Comparison of ENCODE assay signal across 39 cellular contexts in the genomic region with DNA sequence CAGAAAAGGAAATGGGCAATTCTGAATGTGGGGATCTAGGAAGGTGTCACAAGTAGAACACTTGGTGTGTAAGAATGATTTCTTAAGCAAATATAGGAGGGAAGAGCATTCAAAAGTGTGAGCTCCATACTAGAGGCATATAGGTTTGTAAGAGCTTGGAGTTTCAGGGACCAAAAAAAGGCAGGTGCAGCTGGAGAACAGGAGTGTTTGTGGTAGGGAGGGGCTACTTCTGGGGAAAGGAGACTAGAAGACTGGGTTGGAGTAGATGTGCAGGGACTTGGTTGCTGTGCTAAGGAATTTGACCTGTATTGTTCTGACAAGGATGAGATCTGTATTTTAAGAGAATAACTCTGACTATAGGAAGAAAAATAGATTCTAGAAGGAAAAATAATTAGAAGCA. TPM values are rescaled to one million over a fixed set of nuclear protein-coding genes. Genes with fewer than 3 reads are reported as not detected.
"Had no signal": no experiment of that assay in that cellular context is flagged by ENCODE, and none has a peak within 500 bp of the region (broad histone marks: within the 10 kb centered on the region; RNA-seq: fewer than 3 reads in every experiment).

No MANE protein-coding gene starts in this region.

- H3K27ac ChIP-seq: adrenal gland, ascending aorta, body of pancreas, brain microvascular endothelial cell, breast epithelium, cardiac muscle cell had no signal

- ATAC-seq: activated naive CD4-positive, alpha-beta T cell treated with anti-CD3 and anti-CD28 coated beads, Interleukin-2, amount 50 U/mL, for 72 hours; activated naive CD8-positive, alpha-beta T cell treated with anti-CD3 and anti-CD28 coated beads, Interleukin-2, amount 50 U/mL, for 24 hours; activated T-cell treated with anti-CD3 and anti-CD28 coated beads, Interleukin-2, amount 50 U/mL, for 4 hours; activated T-cell treated with anti-CD3 and anti-CD28 coated beads, Interleukin-2, amount 50 U/mL, for 72 hours; activated T-helper 17 cell treated with anti-CD3 and anti-CD28 coated beads, Interleukin-2, amount 50 U/mL, for 72 hours; body of pancreas had no signal

- H3K4me3 ChIP-seq: adrenal gland, ascending aorta, body of pancreas, breast epithelium, cardiac muscle cell had no signal

- H3K4me1 Mint-ChIP-seq: activated naive CD4-positive, alpha-beta T cell treated with anti-CD3 and anti-CD28 coated beads, Interleukin-2, amount 10 ng/mL, durations not matched to agents 7 days and 5 days; activated naive CD4-positive, alpha-beta T cell treated with anti-CD3 and anti-CD28 coated beads, Interleukin-2, amount 50 U/mL, for 24 hours; activated naive CD8-positive, alpha-beta T cell treated with anti-CD3 and anti-CD28 coated beads, Interleukin-2, amount 10 ng/mL, durations not matched to agents 7 days and 5 days; activated T-helper 17 cell treated with anti-CD3 and anti-CD28 coated beads, Interleukin-2, amount 50 U/mL, for 72 hours; central memory CD8-positive, alpha-beta T cell had no signal

- FAIRE-seq: astrocyte, bronchial epithelial cell, colon had no signal

- H3K4me3 Mint-ChIP-seq: activated naive CD4-positive, alpha-beta T cell treated with anti-CD3 and anti-CD28 coated beads for 36 hours; activated naive CD4-positive, alpha-beta T cell treated with anti-CD3 and anti-CD28 coated beads, Interleukin-2, amount 10 ng/mL, durations not matched to agents 7 days and 5 days; activated naive CD4-positive, alpha-beta T cell treated with anti-CD3 and anti-CD28 coated beads, Interleukin-2, amount 50 U/mL, for 24 hours; activated naive CD8-positive, alpha-beta T cell; activated naive CD8-positive, alpha-beta T cell treated with anti-CD3 and anti-CD28 coated beads for 36 hours; activated naive CD8-positive, alpha-beta T cell treated with anti-CD3 and anti-CD28 coated beads, Interleukin-2, amount 10 ng/mL, durations not matched to agents 7 days and 5 days; activated naive CD8-positive, alpha-beta T cell treated with anti-CD3 and anti-CD28 coated beads, Interleukin-2, amount 50 U/mL, for 24 hours; activated T-cell treated with anti-CD3 and anti-CD28 coated beads, Interleukin-2, amount 50 U/mL, for 4 hours; activated T-cell treated with anti-CD3 and anti-CD28 coated beads, Interleukin-2, amount 50 U/mL, for 72 hours; activated T-helper 1 cell treated with anti-CD3 and anti-CD28 coated beads, Interleukin-12 subunit alpha, Interleukin-12 subunit beta, Interleukin-2, Interleukin-4 antibody, amounts not matched to agents 30 ng/mL and 10 ng/mL and 1 ng/mL, durations not matched to agents 14 hours and 24 hours and 36 hours; activated T-helper 17 cell treated with anti-CD3 and anti-CD28 coated beads, Interleukin-2, amount 50 U/mL, for 72 hours; brain; central memory CD8-positive, alpha-beta T cell had no signal

- H3K36me3 Mint-ChIP-seq: activated naive CD4-positive, alpha-beta T cell treated with anti-CD3 and anti-CD28 coated beads, Interleukin-2, amount 10 ng/mL, durations not matched to agents 7 days and 5 days; activated naive CD4-positive, alpha-beta T cell treated with anti-CD3 and anti-CD28 coated beads, Interleukin-2, amount 50 U/mL, for 24 hours; activated naive CD4-positive, alpha-beta T cell treated with anti-CD3 and anti-CD28 coated beads, Interleukin-2, amount 50 U/mL, for 72 hours; activated naive CD8-positive, alpha-beta T cell; activated naive CD8-positive, alpha-beta T cell treated with anti-CD3 and anti-CD28 coated beads for 36 hours; activated naive CD8-positive, alpha-beta T cell treated with anti-CD3 and anti-CD28 coated beads, Interleukin-2, amount 10 ng/mL, durations not matched to agents 7 days and 5 days; brain had no signal

- H3K9me3 ChIP-seq: adrenal gland, ascending aorta, body of pancreas, breast epithelium had no signal

- H3K27ac Mint-ChIP-seq: activated naive CD4-positive, alpha-beta T cell treated with anti-CD3 and anti-CD28 coated beads for 36 hours; activated naive CD4-positive, alpha-beta T cell treated with anti-CD3 and anti-CD28 coated beads, Interleukin-2, amount 10 ng/mL, durations not matched to agents 7 days and 5 days; activated naive CD4-positive, alpha-beta T cell treated with anti-CD3 and anti-CD28 coated beads, Interleukin-2, amount 50 U/mL, for 24 hours; activated naive CD8-positive, alpha-beta T cell; activated naive CD8-positive, alpha-beta T cell treated with anti-CD3 and anti-CD28 coated beads for 36 hours; activated naive CD8-positive, alpha-beta T cell treated with anti-CD3 and anti-CD28 coated beads, Interleukin-2, amount 10 ng/mL, durations not matched to agents 7 days and 5 days; activated naive CD8-positive, alpha-beta T cell treated with anti-CD3 and anti-CD28 coated beads, Interleukin-2, amount 50 U/mL, for 24 hours; activated T-cell treated with anti-CD3 and anti-CD28 coated beads, Interleukin-2, amount 50 U/mL, for 72 hours; activated T-helper 1 cell treated with anti-CD3 and anti-CD28 coated beads, Interleukin-12 subunit alpha, Interleukin-12 subunit beta, Interleukin-2, Interleukin-4 antibody, amounts not matched to agents 30 ng/mL and 10 ng/mL and 1 ng/mL, durations not matched to agents 14 hours and 24 hours and 36 hours; activated T-helper 17 cell treated with anti-CD3 and anti-CD28 coated beads, Interleukin-2, amount 50 U/mL, for 72 hours; activated T-helper 2 cell treated with anti-CD3 and anti-CD28 coated beads, Interferon-gamma antibody, Interleukin-2, Interleukin-4, amounts not matched to agents 10 μg/mL and 5 μg/mL and 100 μg/mL, durations not matched to agents 14 hours and 24 hours and 36 hours; brain had no signal

- H3K27me3 Mint-ChIP-seq: activated naive CD4-positive, alpha-beta T cell treated with anti-CD3 and anti-CD28 coated beads, Interleukin-2, amount 10 ng/mL, durations not matched to agents 7 days and 5 days; activated naive CD4-positive, alpha-beta T cell treated with anti-CD3 and anti-CD28 coated beads, Interleukin-2, amount 50 U/mL, for 24 hours; activated naive CD8-positive, alpha-beta T cell; activated naive CD8-positive, alpha-beta T cell treated with anti-CD3 and anti-CD28 coated beads, Interleukin-2, amount 50 U/mL, for 24 hours; brain had no signal

- H3K36me3 ChIP-seq: adrenal gland, ascending aorta, brain microvascular endothelial cell, breast epithelium, cardiac muscle cell had no signal

- H3K4me1 ChIP-seq: body of pancreas, breast epithelium had no signal

- DNase-seq: activated effector memory CD4-positive, alpha-beta T cell treated with anti-CD3 and anti-CD28 coated beads, Interleukin-2, amount 50 U/mL, for 16 hours; activated effector memory CD4-positive, alpha-beta T cell treated with Interleukin-2 at 50 U/mL for 16 hours; activated gamma-delta T cell; activated gamma-delta T cell treated with Interleukin-2 at 50 U/mL for 16 hours; activated naive CD4-positive, alpha-beta T cell; activated naive CD4-positive, alpha-beta T cell treated with anti-CD3 and anti-CD28 coated beads for 36 hours; activated naive CD4-positive, alpha-beta T cell treated with anti-CD3 and anti-CD28 coated beads, Interleukin-2, amount 10 ng/mL, durations not matched to agents 7 days and 5 days; activated naive CD4-positive, alpha-beta T cell treated with anti-CD3 and anti-CD28 coated beads, Interleukin-2, amount 50 U/mL, for 16 hours; activated naive CD4-positive, alpha-beta T cell treated with Interleukin-2 at 50 U/mL for 16 hours; activated naive CD8-positive, alpha-beta T cell treated with anti-CD3 and anti-CD28 coated beads for 36 hours; activated naive CD8-positive, alpha-beta T cell treated with anti-CD3 and anti-CD28 coated beads, Interleukin-2, amount 10 ng/mL, durations not matched to agents 7 days and 5 days; activated naive CD8-positive, alpha-beta T cell treated with anti-CD3 and anti-CD28 coated beads, Interleukin-2, amount 50 U/mL, for 24 hours; activated T-cell treated with anti-CD3 and anti-CD28 coated beads, Interleukin-2, amount 50 U/mL, for 4 hours; activated T-cell treated with anti-CD3 and anti-CD28 coated beads, Interleukin-2, amount 50 U/mL, for 48 hours; activated T-cell treated with anti-CD3 and anti-CD28 coated beads, Interleukin-2, amount 50 U/mL, for 72 hours; adrenal gland; amniotic stem cell; amygdala; anterior cingulate cortex; aorta; body of pancreas; brain microvascular endothelial cell; caudate nucleus; central memory CD4-positive, alpha-beta T cell; cerebellar nuclear complex had no signal

- H3K27me3 ChIP-seq: adrenal gland, ascending aorta, body of pancreas, brain microvascular endothelial cell, breast epithelium, cardiac muscle cell had no signal

- H3K9me3 Mint-ChIP-seq: activated naive CD4-positive, alpha-beta T cell treated with anti-CD3 and anti-CD28 coated beads for 36 hours; activated naive CD4-positive, alpha-beta T cell treated with anti-CD3 and anti-CD28 coated beads, Interleukin-2, amount 10 ng/mL, durations not matched to agents 7 days and 5 days; activated naive CD4-positive, alpha-beta T cell treated with anti-CD3 and anti-CD28 coated beads, Interleukin-2, amount 50 U/mL, for 24 hours; activated naive CD4-positive, alpha-beta T cell treated with anti-CD3 and anti-CD28 coated beads, Interleukin-2, amount 50 U/mL, for 72 hours; activated naive CD8-positive, alpha-beta T cell treated with anti-CD3 and anti-CD28 coated beads for 36 hours; activated naive CD8-positive, alpha-beta T cell treated with anti-CD3 and anti-CD28 coated beads, Interleukin-2, amount 10 ng/mL, durations not matched to agents 7 days and 5 days; activated naive CD8-positive, alpha-beta T cell treated with anti-CD3 and anti-CD28 coated beads, Interleukin-2, amount 50 U/mL, for 24 hours; activated T-cell treated with anti-CD3 and anti-CD28 coated beads, Interleukin-2, amount 50 U/mL, for 4 hours; activated T-cell treated with anti-CD3 and anti-CD28 coated beads, Interleukin-2, amount 50 U/mL, for 72 hours; activated T-helper 1 cell treated with anti-CD3 and anti-CD28 coated beads, Interleukin-12 subunit alpha, Interleukin-12 subunit beta, Interleukin-2, Interleukin-4 antibody, amounts not matched to agents 30 ng/mL and 10 ng/mL and 1 ng/mL, durations not matched to agents 14 hours and 24 hours and 36 hours; activated T-helper 17 cell treated with anti-CD3 and anti-CD28 coated beads, Interleukin-2, amount 50 U/mL, for 72 hours; activated T-helper 2 cell treated with anti-CD3 and anti-CD28 coated beads, Interferon-gamma antibody, Interleukin-2, Interleukin-4, amounts not matched to agents 10 μg/mL and 5 μg/mL and 100 μg/mL, durations not matched to agents 14 hours and 24 hours and 36 hours; central memory CD8-positive, alpha-beta T cell had no signal

RNA-seq across cellular contexts. Expression of a gene that starts 46.4 kb away (rescaled TPM):
- total RNA-seq: activated naive CD4-positive, alpha-beta T cell treated with anti-CD3 and anti-CD28 coated beads for 36 hours; activated naive CD4-positive, alpha-beta T cell treated with anti-CD3 and anti-CD28 coated beads, Interleukin-2, amount 50 U/mL, for 72 hours; activated naive CD8-positive, alpha-beta T cell treated with anti-CD3 and anti-CD28 coated beads for 36 hours; activated naive CD8-positive, alpha-beta T cell treated with anti-CD3 and anti-CD28 coated beads, Interleukin-2, amount 10 ng/mL, durations not matched to agents 7 days and 5 days; activated T-cell treated with anti-CD3 and anti-CD28 coated beads, Interleukin-2, amount 50 U/mL, for 72 hours; activated T-helper 1 cell treated with anti-CD3 and anti-CD28 coated beads, Interleukin-12 subunit alpha, Interleukin-12 subunit beta, Interleukin-2, Interleukin-4 antibody, amounts not matched to agents 30 ng/mL and 10 ng/mL and 1 ng/mL, durations not matched to agents 14 hours and 24 hours and 36 hours; activated T-helper 17 cell treated with anti-CD3 and anti-CD28 coated beads, Interleukin-2, amount 50 U/mL, for 72 hours; activated T-helper 2 cell treated with anti-CD3 and anti-CD28 coated beads, Interferon-gamma antibody, Interleukin-2, Interleukin-4, amounts not matched to agents 10 μg/mL and 5 μg/mL and 100 μg/mL, durations not matched to agents 14 hours and 24 hours and 36 hours had no signal
